In genomic region chr5:177455036-177455660, GRCh38 we compare ENCODE assay signal across 1 cellular context.
TF ChIP-seq lines count a peak whose summit lies in the region.

No MANE protein-coding gene starts in this region.

TF ChIP-seq in HepG2, 621 proteins besides CTCF, POLR2A, EP300 and RAD21 (continued from another document and continues in another):
- TF ChIP-seq HMGXB3 (CRISPR knock-in tag; IDR thresholded peaks at IDR 0.05; ENCODE audit: borderline replicate concordance) (peak; percentile 52; the same call in 1 of the 2 replicates), TSC22D2 (CRISPR knock-in tag; IDR thresholded peaks at IDR 0.05; ENCODE audit: borderline replicate concordance) (no peak), ZNF646 (CRISPR knock-in tag; IDR thresholded peaks at IDR 0.05) (no peak), ZIK1 (CRISPR knock-in tag; IDR thresholded peaks at IDR 0.05; ENCODE audit: borderline replicate concordance, low read depth) (peak; percentile 87; the same call in 1 of the 2 replicates), DBP (CRISPR knock-in tag; IDR thresholded peaks at IDR 0.05; ENCODE audit: not compliant biosample characterization) (peak; percentile 16), ARID5B (CRISPR knock-in tag; IDR thresholded peaks at IDR 0.05) (peak; percentile 51), ZFP36 (IDR thresholded peaks at IDR 0.05; ENCODE audit: borderline replicate concordance, low read depth, low read length, partially characterized antibody) (no peak), ZNF224 (CRISPR knock-in tag; IDR thresholded peaks at IDR 0.05) (no peak), CEBPB (IDR thresholded peaks at IDR 0.05; ENCODE audit: borderline replicate concordance, low read depth, low read length) (no peak), PRDM15 (CRISPR knock-in tag; IDR thresholded peaks at IDR 0.05) (no peak), SUZ12 (IDR thresholded peaks at IDR 0.05; ENCODE audit: low read depth, low read length) (no peak), YEATS4 (CRISPR knock-in tag; IDR thresholded peaks at IDR 0.05; ENCODE audit: borderline replicate concordance) (peak; percentile 76), E2F2 (CRISPR knock-in tag; IDR thresholded peaks at IDR 0.05; ENCODE audit: borderline replicate concordance) (no peak), ZFAT (CRISPR knock-in tag; conservative IDR thresholded peaks at IDR 0.05) (no peak), HDAC6 (IDR thresholded peaks at IDR 0.05; ENCODE audit: low read depth, low read length) (no peak), ZNF614 (CRISPR knock-in tag; IDR thresholded peaks at IDR 0.05; ENCODE audit: borderline replicate concordance) (peak; percentile 48; the same call in 1 of the 2 replicates), KAT7 (CRISPR knock-in tag; IDR thresholded peaks at IDR 0.05; ENCODE audit: borderline replicate concordance) (peak; percentile 86; the same call in 1 of the 2 replicates), FOSL2 (CRISPR knock-in tag; IDR thresholded peaks at IDR 0.05) (no peak), TERF1 (CRISPR knock-in tag; IDR thresholded peaks at IDR 0.05) (no peak), ZNF691 (CRISPR knock-in tag; IDR thresholded peaks at IDR 0.05; ENCODE audit: borderline replicate concordance, low read depth) (peak; percentile 54; the same call in 1 of the 2 replicates), ZBTB10 (CRISPR knock-in tag; IDR thresholded peaks at IDR 0.05; ENCODE audit: borderline replicate concordance) (0 out of 2 replicates have a peak, but pooled peaks have one; percentile 5), ZNF20 (CRISPR knock-in tag; IDR thresholded peaks at IDR 0.05) (no peak), HHEX (CRISPR knock-in tag; IDR thresholded peaks at IDR 0.05) (no peak), ZC3H13 (CRISPR knock-in tag; IDR thresholded peaks at IDR 0.05) (peak; percentile 71; the same call in 1 of the 2 replicates)
